ENCODE assay signal across 1 cellular context in the genomic region with DNA sequence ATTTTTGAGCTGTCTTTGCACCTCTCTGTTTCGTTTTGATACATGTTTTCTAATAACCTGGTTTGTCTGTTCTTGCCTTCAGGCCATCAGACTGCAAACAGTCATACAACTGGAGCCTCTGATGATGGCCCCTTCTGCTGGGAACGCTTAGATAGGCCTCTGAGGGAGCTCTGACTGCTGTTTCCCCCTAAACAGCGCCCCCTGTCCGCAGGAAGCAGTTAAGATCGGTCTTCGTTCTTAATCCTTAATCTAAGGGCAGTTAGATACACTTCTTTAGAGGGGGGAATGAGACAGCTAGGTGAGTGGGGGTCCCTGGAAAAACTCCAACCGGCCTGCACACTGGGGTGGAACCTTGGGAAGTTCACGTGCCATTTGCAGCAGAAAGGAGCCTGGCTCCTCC.
TF ChIP-seq lines count a peak whose summit lies in the region.

No MANE protein-coding gene starts in this region.

TF ChIP-seq in GM23338, 12 proteins besides CTCF, POLR2A, EP300 and RAD21 (continued from another document):
- TF ChIP-seq, protein P1, sequence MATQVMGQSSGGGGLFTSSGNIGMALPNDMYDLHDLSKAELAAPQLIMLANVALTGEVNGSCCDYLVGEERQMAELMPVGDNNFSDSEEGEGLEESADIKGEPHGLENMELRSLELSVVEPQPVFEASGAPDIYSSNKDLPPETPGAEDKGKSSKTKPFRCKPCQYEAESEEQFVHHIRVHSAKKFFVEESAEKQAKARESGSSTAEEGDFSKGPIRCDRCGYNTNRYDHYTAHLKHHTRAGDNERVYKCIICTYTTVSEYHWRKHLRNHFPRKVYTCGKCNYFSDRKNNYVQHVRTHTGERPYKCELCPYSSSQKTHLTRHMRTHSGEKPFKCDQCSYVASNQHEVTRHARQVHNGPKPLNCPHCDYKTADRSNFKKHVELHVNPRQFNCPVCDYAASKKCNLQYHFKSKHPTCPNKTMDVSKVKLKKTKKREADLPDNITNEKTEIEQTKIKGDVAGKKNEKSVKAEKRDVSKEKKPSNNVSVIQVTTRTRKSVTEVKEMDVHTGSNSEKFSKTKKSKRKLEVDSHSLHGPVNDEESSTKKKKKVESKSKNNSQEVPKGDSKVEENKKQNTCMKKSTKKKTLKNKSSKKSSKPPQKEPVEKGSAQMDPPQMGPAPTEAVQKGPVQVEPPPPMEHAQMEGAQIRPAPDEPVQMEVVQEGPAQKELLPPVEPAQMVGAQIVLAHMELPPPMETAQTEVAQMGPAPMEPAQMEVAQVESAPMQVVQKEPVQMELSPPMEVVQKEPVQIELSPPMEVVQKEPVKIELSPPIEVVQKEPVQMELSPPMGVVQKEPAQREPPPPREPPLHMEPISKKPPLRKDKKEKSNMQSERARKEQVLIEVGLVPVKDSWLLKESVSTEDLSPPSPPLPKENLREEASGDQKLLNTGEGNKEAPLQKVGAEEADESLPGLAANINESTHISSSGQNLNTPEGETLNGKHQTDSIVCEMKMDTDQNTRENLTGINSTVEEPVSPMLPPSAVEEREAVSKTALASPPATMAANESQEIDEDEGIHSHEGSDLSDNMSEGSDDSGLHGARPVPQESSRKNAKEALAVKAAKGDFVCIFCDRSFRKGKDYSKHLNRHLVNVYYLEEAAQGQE (IDR thresholded peaks at IDR 0.05; ENCODE audit: unreplicated experiment): no peak
TF ChIP-seq in GM23338: peak in this region for 0.
